Comparison of ENCODE assay signal across 1 cellular context in the genomic region with DNA sequence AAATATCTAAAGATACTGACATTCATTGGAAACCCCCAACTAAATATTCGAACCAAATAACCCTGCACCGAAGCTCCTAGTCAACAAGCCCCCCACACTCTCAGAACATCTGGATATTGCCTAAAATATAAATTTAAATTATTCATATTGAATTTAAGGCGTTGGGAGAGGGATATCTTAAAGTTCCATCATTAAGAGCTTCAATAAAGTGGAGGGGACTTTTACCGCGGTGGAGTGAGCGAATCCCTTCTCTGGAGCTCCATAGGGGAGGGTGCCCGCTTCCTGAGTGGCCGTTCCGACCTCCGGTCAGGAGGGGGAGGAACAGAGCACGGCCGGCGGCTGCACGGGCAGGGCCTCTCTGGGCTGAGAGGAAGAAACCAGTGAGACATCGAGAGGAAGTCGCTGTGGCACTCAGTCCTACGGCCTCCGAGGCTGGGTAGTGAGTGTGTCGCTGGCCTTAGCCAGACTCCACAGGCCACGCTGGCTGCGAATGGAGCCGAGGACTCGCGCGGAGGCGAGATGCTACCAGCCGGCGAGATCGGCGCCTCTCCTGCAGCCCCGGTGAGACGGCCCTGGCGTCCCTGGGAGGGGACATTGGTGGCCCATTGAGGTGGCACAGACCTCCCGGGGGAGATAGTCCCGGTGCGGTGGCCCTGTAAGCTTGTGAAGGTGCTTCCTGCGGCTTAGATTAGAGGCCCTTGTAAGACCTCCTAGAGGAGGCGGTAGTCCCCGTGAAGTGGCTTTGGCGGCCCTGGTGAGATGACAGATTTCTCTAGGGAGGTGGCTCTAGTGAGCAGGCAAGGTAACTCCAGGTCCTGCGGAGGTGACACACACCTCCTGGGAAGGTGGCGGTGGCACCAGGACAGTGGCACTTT.
TF ChIP-seq lines count a peak whose summit lies in the region.

A gene (plus strand): TSS at position 405 of the 875 bp plus-strand sequence. CDS start 115 bp downstream, at position 520.

TF ChIP-seq in GM12878, 131 proteins besides CTCF, POLR2A, EP300 and RAD21 (continued from another document and continues in another):
- TF ChIP-seq, protein P1, sequence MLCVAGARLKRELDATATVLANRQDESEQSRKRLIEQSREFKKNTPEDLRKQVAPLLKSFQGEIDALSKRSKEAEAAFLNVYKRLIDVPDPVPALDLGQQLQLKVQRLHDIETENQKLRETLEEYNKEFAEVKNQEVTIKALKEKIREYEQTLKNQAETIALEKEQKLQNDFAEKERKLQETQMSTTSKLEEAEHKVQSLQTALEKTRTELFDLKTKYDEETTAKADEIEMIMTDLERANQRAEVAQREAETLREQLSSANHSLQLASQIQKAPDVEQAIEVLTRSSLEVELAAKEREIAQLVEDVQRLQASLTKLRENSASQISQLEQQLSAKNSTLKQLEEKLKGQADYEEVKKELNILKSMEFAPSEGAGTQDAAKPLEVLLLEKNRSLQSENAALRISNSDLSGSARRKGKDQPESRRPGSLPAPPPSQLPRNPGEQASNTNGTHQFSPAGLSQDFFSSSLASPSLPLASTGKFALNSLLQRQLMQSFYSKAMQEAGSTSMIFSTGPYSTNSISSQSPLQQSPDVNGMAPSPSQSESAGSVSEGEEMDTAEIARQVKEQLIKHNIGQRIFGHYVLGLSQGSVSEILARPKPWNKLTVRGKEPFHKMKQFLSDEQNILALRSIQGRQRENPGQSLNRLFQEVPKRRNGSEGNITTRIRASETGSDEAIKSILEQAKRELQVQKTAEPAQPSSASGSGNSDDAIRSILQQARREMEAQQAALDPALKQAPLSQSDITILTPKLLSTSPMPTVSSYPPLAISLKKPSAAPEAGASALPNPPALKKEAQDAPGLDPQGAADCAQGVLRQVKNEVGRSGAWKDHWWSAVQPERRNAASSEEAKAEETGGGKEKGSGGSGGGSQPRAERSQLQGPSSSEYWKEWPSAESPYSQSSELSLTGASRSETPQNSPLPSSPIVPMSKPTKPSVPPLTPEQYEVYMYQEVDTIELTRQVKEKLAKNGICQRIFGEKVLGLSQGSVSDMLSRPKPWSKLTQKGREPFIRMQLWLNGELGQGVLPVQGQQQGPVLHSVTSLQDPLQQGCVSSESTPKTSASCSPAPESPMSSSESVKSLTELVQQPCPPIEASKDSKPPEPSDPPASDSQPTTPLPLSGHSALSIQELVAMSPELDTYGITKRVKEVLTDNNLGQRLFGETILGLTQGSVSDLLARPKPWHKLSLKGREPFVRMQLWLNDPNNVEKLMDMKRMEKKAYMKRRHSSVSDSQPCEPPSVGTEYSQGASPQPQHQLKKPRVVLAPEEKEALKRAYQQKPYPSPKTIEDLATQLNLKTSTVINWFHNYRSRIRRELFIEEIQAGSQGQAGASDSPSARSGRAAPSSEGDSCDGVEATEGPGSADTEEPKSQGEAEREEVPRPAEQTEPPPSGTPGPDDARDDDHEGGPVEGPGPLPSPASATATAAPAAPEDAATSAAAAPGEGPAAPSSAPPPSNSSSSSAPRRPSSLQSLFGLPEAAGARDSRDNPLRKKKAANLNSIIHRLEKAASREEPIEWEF (IDR thresholded peaks at IDR 0.05; ENCODE audit: insufficient replicate concordance, low read depth, low read length): peak; percentile 59
- no peak for TF ChIP-seq KDM1A (IDR thresholded peaks at IDR 0.05; ENCODE audit: borderline replicate concordance)
- peak; percentile 75; the same call in 1 of the 2 replicates for TF ChIP-seq GATAD2B (conservative IDR thresholded peaks at IDR 0.05; ENCODE audit: low read depth)
- TF ChIP-seq ZSCAN29 (IDR thresholded peaks at IDR 0.05): no peak
- TF ChIP-seq FOXM1 (IDR thresholded peaks at IDR 0.05; ENCODE audit: low read depth, low read length): no peak
- TF ChIP-seq SUZ12 (IDR thresholded peaks at IDR 0.05; ENCODE audit: unreplicated experiment): no peak
- TF ChIP-seq NR2F1 (conservative IDR thresholded peaks at IDR 0.05): peak; percentile 52
- TF ChIP-seq HDGF (IDR thresholded peaks at IDR 0.05): peak; percentile 78; the same call in 1 of the 2 replicates
- TF ChIP-seq, protein P2, sequence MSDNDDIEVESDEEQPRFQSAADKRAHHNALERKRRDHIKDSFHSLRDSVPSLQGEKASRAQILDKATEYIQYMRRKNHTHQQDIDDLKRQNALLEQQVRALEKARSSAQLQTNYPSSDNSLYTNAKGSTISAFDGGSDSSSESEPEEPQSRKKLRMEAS (IDR thresholded peaks at IDR 0.05; ENCODE audit: low read depth, low read length): peak; percentile 64
- peak; percentile 61 for TF ChIP-seq SP1 (IDR thresholded peaks at IDR 0.05; ENCODE audit: low read depth, low read length)
- TF ChIP-seq NR2C1 (IDR thresholded peaks at IDR 0.05): 0 out of 2 replicates have a peak, but pooled peaks have one; percentile 26
- TF ChIP-seq KLF5 (IDR thresholded peaks at IDR 0.05; ENCODE audit: partially characterized antibody): peak; percentile 78
- TF ChIP-seq ETV6 (conservative IDR thresholded peaks at IDR 0.05 in 1 of 2, IDR thresholded peaks at IDR 0.05 in 1 of 2; ENCODE audit: borderline replicate concordance in 1 of 2, low read depth in 1 of 2): peak in 1 of 2 experiments; percentile 17; a peak in 1 of 4 replicates
- TF ChIP-seq BACH1 (IDR thresholded peaks at IDR 0.05; ENCODE audit: borderline replicate concordance): peak; percentile 91
- no peak for TF ChIP-seq KAT2A (conservative IDR thresholded peaks at IDR 0.05; ENCODE audit: control insufficient read depth, low read depth, low read length)
- TF ChIP-seq TAF1 (IDR thresholded peaks at IDR 0.05; ENCODE audit: borderline replicate concordance, low read depth, low read length): peak; percentile 96
- peak; percentile 67; the same call in 1 of the 2 replicates for TF ChIP-seq STAT1 (conservative IDR thresholded peaks at IDR 0.05)
- peak; percentile 93 for TF ChIP-seq LARP7 (IDR thresholded peaks at IDR 0.05)
- TF ChIP-seq, protein P3, sequence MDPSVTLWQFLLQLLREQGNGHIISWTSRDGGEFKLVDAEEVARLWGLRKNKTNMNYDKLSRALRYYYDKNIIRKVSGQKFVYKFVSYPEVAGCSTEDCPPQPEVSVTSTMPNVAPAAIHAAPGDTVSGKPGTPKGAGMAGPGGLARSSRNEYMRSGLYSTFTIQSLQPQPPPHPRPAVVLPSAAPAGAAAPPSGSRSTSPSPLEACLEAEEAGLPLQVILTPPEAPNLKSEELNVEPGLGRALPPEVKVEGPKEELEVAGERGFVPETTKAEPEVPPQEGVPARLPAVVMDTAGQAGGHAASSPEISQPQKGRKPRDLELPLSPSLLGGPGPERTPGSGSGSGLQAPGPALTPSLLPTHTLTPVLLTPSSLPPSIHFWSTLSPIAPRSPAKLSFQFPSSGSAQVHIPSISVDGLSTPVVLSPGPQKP (IDR thresholded peaks at IDR 0.05; ENCODE audit: low read depth, low read length): no peak; the same call in 1 of the 2 replicates
- peak; percentile 75 for TF ChIP-seq SPI1 (IDR thresholded peaks at IDR 0.05; ENCODE audit: borderline replicate concordance, insufficient read depth, low read depth, low read length)
- TF ChIP-seq MYB (IDR thresholded peaks at IDR 0.05; ENCODE audit: borderline replicate concordance, low read depth, low read length): 0 out of 2 replicates have a peak, but pooled peaks have one; percentile 29
- TF ChIP-seq, protein P4, sequence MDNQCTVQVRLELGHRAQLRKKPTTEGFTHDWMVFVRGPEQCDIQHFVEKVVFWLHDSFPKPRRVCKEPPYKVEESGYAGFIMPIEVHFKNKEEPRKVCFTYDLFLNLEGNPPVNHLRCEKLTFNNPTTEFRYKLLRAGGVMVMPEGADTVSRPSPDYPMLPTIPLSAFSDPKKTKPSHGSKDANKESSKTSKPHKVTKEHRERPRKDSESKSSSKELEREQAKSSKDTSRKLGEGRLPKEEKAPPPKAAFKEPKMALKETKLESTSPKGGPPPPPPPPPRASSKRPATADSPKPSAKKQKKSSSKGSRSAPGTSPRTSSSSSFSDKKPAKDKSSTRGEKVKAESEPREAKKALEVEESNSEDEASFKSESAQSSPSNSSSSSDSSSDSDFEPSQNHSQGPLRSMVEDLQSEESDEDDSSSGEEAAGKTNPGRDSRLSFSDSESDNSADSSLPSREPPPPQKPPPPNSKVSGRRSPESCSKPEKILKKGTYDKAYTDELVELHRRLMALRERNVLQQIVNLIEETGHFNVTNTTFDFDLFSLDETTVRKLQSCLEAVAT (IDR thresholded peaks at IDR 0.05): peak; percentile 81
- TF ChIP-seq, protein P5, sequence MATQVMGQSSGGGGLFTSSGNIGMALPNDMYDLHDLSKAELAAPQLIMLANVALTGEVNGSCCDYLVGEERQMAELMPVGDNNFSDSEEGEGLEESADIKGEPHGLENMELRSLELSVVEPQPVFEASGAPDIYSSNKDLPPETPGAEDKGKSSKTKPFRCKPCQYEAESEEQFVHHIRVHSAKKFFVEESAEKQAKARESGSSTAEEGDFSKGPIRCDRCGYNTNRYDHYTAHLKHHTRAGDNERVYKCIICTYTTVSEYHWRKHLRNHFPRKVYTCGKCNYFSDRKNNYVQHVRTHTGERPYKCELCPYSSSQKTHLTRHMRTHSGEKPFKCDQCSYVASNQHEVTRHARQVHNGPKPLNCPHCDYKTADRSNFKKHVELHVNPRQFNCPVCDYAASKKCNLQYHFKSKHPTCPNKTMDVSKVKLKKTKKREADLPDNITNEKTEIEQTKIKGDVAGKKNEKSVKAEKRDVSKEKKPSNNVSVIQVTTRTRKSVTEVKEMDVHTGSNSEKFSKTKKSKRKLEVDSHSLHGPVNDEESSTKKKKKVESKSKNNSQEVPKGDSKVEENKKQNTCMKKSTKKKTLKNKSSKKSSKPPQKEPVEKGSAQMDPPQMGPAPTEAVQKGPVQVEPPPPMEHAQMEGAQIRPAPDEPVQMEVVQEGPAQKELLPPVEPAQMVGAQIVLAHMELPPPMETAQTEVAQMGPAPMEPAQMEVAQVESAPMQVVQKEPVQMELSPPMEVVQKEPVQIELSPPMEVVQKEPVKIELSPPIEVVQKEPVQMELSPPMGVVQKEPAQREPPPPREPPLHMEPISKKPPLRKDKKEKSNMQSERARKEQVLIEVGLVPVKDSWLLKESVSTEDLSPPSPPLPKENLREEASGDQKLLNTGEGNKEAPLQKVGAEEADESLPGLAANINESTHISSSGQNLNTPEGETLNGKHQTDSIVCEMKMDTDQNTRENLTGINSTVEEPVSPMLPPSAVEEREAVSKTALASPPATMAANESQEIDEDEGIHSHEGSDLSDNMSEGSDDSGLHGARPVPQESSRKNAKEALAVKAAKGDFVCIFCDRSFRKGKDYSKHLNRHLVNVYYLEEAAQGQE (IDR thresholded peaks at IDR 0.05; ENCODE audit: low read depth, low read length): no peak; the same call in 1 of the 2 replicates
- TF ChIP-seq CREB1 (IDR thresholded peaks at IDR 0.05; ENCODE audit: low read depth): peak; percentile 65; the same call in 1 of the 2 replicates
- TF ChIP-seq ESRRA (IDR thresholded peaks at IDR 0.05; ENCODE audit: low read length): no peak
- peak; percentile 28 for TF ChIP-seq MYC (IDR thresholded peaks at IDR 0.05; ENCODE audit: insufficient read depth, insufficient read length, insufficient replicate concordance, low read length, severe bottlenecking)
- no peak for TF ChIP-seq SREBF2 (IDR thresholded peaks at IDR 0.05; ENCODE audit: low read length)
- peak; percentile 90 for TF ChIP-seq MXI1 (IDR thresholded peaks at IDR 0.05; ENCODE audit: low read depth, low read length)
- no peak for TF ChIP-seq CHD1 (IDR thresholded peaks at IDR 0.05; ENCODE audit: low read depth, low read length)
- TF ChIP-seq MTA2 (IDR thresholded peaks at IDR 0.05; ENCODE audit: low read depth): no peak
- TF ChIP-seq, protein P6, sequence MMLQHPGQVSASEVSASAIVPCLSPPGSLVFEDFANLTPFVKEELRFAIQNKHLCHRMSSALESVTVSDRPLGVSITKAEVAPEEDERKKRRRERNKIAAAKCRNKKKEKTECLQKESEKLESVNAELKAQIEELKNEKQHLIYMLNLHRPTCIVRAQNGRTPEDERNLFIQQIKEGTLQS (IDR thresholded peaks at IDR 0.05; ENCODE audit: borderline replicate concordance, extremely low read depth, low read depth, low read length): no peak
- no peak for TF ChIP-seq JUNB (IDR thresholded peaks at IDR 0.05)
- TF ChIP-seq, protein P7, sequence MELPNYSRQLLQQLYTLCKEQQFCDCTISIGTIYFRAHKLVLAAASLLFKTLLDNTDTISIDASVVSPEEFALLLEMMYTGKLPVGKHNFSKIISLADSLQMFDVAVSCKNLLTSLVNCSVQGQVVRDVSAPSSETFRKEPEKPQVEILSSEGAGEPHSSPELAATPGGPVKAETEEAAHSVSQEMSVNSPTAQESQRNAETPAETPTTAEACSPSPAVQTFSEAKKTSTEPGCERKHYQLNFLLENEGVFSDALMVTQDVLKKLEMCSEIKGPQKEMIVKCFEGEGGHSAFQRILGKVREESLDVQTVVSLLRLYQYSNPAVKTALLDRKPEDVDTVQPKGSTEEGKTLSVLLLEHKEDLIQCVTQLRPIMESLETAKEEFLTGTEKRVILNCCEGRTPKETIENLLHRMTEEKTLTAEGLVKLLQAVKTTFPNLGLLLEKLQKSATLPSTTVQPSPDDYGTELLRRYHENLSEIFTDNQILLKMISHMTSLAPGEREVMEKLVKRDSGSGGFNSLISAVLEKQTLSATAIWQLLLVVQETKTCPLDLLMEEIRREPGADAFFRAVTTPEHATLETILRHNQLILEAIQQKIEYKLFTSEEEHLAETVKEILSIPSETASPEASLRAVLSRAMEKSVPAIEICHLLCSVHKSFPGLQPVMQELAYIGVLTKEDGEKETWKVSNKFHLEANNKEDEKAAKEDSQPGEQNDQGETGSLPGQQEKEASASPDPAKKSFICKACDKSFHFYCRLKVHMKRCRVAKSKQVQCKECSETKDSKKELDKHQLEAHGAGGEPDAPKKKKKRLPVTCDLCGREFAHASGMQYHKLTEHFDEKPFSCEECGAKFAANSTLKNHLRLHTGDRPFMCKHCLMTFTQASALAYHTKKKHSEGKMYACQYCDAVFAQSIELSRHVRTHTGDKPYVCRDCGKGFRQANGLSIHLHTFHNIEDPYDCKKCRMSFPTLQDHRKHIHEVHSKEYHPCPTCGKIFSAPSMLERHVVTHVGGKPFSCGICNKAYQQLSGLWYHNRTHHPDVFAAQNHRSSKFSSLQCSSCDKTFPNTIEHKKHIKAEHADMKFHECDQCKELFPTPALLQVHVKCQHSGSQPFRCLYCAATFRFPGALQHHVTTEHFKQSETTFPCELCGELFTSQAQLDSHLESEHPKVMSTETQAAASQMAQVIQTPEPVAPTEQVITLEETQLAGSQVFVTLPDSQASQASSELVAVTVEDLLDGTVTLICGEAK (IDR thresholded peaks at IDR 0.05; ENCODE audit: borderline replicate concordance): peak; percentile 86
- TF ChIP-seq FOS (IDR thresholded peaks at IDR 0.05; ENCODE audit: borderline replicate concordance, extremely low read depth, insufficient read length): no peak
- peak; percentile 60 for TF ChIP-seq CREM (IDR thresholded peaks at IDR 0.05; ENCODE audit: low read depth)
